7 cellular contexts compared by ENCODE assay signal in the genomic region with DNA sequence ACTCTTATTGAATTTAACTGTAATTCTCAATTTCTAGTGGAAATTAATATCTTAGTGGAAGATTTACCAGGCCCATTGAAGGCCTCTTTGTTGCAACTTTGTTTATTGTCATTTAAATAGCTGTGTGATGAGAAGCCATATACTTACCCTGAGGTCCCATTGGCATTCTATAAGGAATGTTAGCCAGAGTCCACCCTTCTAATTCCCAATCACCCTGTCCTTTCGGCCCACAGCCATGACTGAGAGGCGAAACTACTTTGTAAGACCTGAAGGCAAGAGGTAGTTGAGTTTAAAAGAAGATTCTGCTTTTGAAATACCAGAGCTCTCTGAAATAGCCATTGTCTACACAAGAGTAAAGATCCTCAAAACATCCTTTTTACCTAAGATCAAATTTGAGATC.
"Had no signal": no experiment of that assay in that cellular context is flagged by ENCODE, and none has a peak within 500 bp of the region (broad histone marks: within the 10 kb centered on the region; RNA-seq: fewer than 3 reads in every experiment).

No MANE protein-coding gene starts in this region.

- H3K9me3 ChIP-seq: HAP-1 had no signal

- H3K4me3 Mint-ChIP-seq: HFFc6 had no signal

- H3K36me3 ChIP-seq: HAP-1 had no signal

- H3K4me3 ChIP-seq: HAP-1, K562 had no signal

- DNase-seq: GOT3, H7, HFFc6, IMR-90 had no signal

- H3K4me1 ChIP-seq: HAP-1 had no signal

- ATAC-seq: HCT116, K562 had no signal

- H3K27ac Mint-ChIP-seq: HFFc6 had no signal
